In the genomic region with DNA sequence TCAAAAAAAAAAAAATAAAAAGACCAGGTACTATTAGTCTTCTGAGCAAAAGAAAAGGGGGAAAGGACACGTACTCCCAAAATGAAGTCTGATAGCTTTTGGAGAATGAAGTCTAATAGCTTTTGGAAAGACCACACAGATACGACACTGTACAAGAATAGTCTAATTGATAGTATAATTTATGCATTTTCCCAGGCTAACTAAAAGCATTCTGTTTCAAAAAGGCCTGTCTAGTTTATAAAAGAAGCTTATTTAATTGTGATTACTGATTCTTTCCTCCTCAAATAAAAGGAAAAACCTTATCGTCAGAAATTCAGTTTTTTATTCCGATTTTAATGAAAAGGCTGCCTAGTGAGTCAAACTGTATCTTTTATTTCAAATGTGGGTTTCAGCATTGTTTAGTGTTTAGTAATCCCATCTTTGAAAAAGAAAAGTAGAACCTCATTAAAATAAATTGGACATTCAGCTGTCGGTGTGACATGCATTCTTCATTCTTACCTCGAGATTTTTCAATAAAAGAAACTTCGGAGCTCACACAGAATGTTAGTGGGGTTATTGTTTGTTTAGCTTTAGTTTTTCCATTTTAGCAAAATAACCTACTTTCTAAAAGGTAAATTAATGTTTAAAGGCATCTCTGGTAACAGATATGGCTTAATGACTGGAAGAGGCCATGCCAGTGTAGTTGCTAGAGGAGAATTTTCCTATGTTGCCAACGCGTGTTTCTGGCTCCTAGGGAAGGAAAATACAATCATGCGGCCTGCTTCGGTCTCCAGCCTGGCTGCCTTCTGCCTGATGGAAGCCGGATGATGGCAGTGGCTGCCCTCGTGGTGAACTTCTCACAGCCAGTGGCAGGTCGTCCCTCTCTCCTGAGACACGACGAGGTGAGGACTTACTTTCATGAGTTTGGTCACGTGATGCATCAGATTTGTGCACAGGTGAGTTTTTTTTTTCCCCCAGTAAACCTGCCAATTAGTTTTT, we compare ENCODE assay signal across 22 cellular contexts.
DNase-seq lines count a peak whose midpoint lies in the region; TF ChIP-seq lines count a peak whose summit lies in the region.
"Had no signal": no experiment of that assay in that cellular context is flagged by ENCODE, and none has a peak within 500 bp of the region (broad histone marks: within the 10 kb centered on the region; RNA-seq: fewer than 3 reads in every experiment).

No MANE protein-coding gene starts in this region.

- H3K9me3 Mint-ChIP-seq in activated CD4-positive, alpha-beta memory T cell treated with anti-CD3 and anti-CD28 coated beads, Interleukin-2, amount 10 ng/mL, durations not matched to agents 7 days and 5 days = peaks cover 8% of the 10 kb centered on the region
- H3K9me3 Mint-ChIP-seq in neural progenitor cell = no peaks in the 10 kb centered on the region

- no peaks in the 10 kb centered on the region for H3K9me3 ChIP-seq in neural progenitor cell (ENCODE audit: low read depth)
- H3K9me3 ChIP-seq: sigmoid colon had no signal

- no peak overlapping the region for H3K27ac Mint-ChIP-seq in activated CD4-positive, alpha-beta memory T cell treated with anti-CD3 and anti-CD28 coated beads, Interleukin-2, amount 10 ng/mL, durations not matched to agents 7 days and 5 days
- H3K27ac Mint-ChIP-seq in neural progenitor cell = no peak overlapping the region
- H3K27ac Mint-ChIP-seq: activated B cell treated with CpG ODN at 0.5 μM for 24 hours had no signal

- no peaks in the 10 kb centered on the region for H3K27me3 Mint-ChIP-seq in activated CD4-positive, alpha-beta memory T cell treated with anti-CD3 and anti-CD28 coated beads, Interleukin-2, amount 10 ng/mL, durations not matched to agents 7 days and 5 days
- H3K27me3 Mint-ChIP-seq in neural progenitor cell (ENCODE audit: insufficient read depth, low read depth) = no peaks in the 10 kb centered on the region
- H3K27me3 Mint-ChIP-seq: activated B cell treated with CpG ODN at 0.5 μM for 24 hours; CD4-positive, CD25-positive, alpha-beta regulatory T cell; central memory CD8-positive, alpha-beta T cell had no signal

- H3K27ac ChIP-seq in cingulate gyrus (ENCODE audit: low read depth, low read length) = peak overlapping the region; percentile 76
- H3K27ac ChIP-seq in layer of hippocampus (ENCODE audit: low read depth, low read length) = peak overlapping the region; percentile 71
- H3K27ac ChIP-seq in substantia nigra (ENCODE audit: low read depth, low read length, poor library complexity, severe bottlenecking) = peak overlapping the region; percentile 68
- H3K27ac ChIP-seq in neural progenitor cell = no peak overlapping the region
- H3K27ac ChIP-seq: epithelial cell of prostate, KMS-11, parathyroid adenoma, sigmoid colon had no signal

- peak; percentile 8 for DNase-seq in LHCN-M2 (ENCODE audit: low read depth)
- DNase-seq in substantia nigra (lab: John Stamatoyannopoulos, UW) = peak in 42 of 49 donors; percentile 9 to 87 (median 52)
- no peak for DNase-seq in activated CD4-positive, alpha-beta memory T cell treated with anti-CD3 and anti-CD28 coated beads, Interleukin-2, amount 10 ng/mL, durations not matched to agents 7 days and 5 days
- DNase-seq in neural progenitor cell (ENCODE audit: low spot score) = no peak
- DNase-seq in NCI-H1092 (lab: John Stamatoyannopoulos, UW) = no peak
- DNase-seq: activated B cell treated with CpG ODN at 0.5 μM for 24 hours; activated CD4-positive, alpha-beta T cell treated with anti-CD3 and anti-CD28 coated beads, Interleukin-2, amount 50 U/mL, for 48 hours; activated gamma-delta T cell; CD4-positive, CD25-positive, alpha-beta regulatory T cell; DMS 273 treated with DMSO at 0.1 percent for 48 hours; HCEC 1CT; mammary epithelial cell; NCI-H2029; NCI-H226; sigmoid colon; T-helper 9 cell had no signal

- peaks cover 6% of the 10 kb centered on the region for H3K36me3 ChIP-seq in neural progenitor cell

- H3K4me1 ChIP-seq in neural progenitor cell = no peaks in the 10 kb centered on the region
- H3K4me1 ChIP-seq: parathyroid adenoma, sigmoid colon had no signal

- no peaks in the 10 kb centered on the region for H3K27me3 ChIP-seq in layer of hippocampus (ENCODE audit: control insufficient read depth, insufficient read depth, low read length)
- no peaks in the 10 kb centered on the region for H3K27me3 ChIP-seq in neural progenitor cell
- H3K27me3 ChIP-seq: sigmoid colon had no signal

- peaks cover 24% of the 10 kb centered on the region for H3K36me3 Mint-ChIP-seq in activated CD4-positive, alpha-beta memory T cell treated with anti-CD3 and anti-CD28 coated beads, Interleukin-2, amount 10 ng/mL, durations not matched to agents 7 days and 5 days (ENCODE audit: low read depth)
- H3K36me3 Mint-ChIP-seq in neural progenitor cell = peaks cover 15% of the 10 kb centered on the region

- TF ChIP-seq CTCF in neural progenitor cell (IDR thresholded peaks at IDR 0.05) = no peak

- H3K4me3 ChIP-seq in neural progenitor cell = no peak overlapping the region
- H3K4me3 ChIP-seq: sigmoid colon had no signal

- peaks cover 16% of the 10 kb centered on the region for H3K4me1 Mint-ChIP-seq in activated CD4-positive, alpha-beta memory T cell treated with anti-CD3 and anti-CD28 coated beads, Interleukin-2, amount 10 ng/mL, durations not matched to agents 7 days and 5 days
- H3K4me1 Mint-ChIP-seq in neural progenitor cell = peaks cover 5% of the 10 kb centered on the region

- H3K4me2 ChIP-seq in neural progenitor cell = no peak overlapping the region

- no peak overlapping the region for H3K9ac ChIP-seq in neural progenitor cell
- H3K9ac ChIP-seq: KMS-11, parathyroid adenoma had no signal

- H3F3A ChIP-seq in neural progenitor cell (ENCODE audit: low read depth) = no peaks in the 10 kb centered on the region

- CTCF ChIA-PET in activated CD4-positive, alpha-beta memory T cell treated with anti-CD3 and anti-CD28 coated beads, Interleukin-2, amount 10 ng/mL, durations not matched to agents 7 days and 5 days (lab: Charles Lee) = interaction anchor here (0.6 kb wide), 1 partner anchor 320 kb away, joined by 4 read pairs; no protein-coding TSS in a partner anchor

- H2AFZ ChIP-seq in neural progenitor cell (replicated peaks) = no peak overlapping the region
- H2AFZ ChIP-seq: parathyroid adenoma had no signal

- H4K20me1 ChIP-seq in neural progenitor cell (ENCODE audit: low read depth) = no peaks in the 10 kb centered on the region

- no peak overlapping the region for H3K4me3 Mint-ChIP-seq in activated CD4-positive, alpha-beta memory T cell treated with anti-CD3 and anti-CD28 coated beads, Interleukin-2, amount 10 ng/mL, durations not matched to agents 7 days and 5 days
- no peak overlapping the region for H3K4me3 Mint-ChIP-seq in neural progenitor cell
- H3K4me3 Mint-ChIP-seq: activated B cell treated with CpG ODN at 0.5 μM for 24 hours; CD4-positive, CD25-positive, alpha-beta regulatory T cell; central memory CD8-positive, alpha-beta T cell had no signal

- POLR2A ChIA-PET in activated CD4-positive, alpha-beta memory T cell treated with anti-CD3 and anti-CD28 coated beads, Interleukin-2, amount 10 ng/mL, durations not matched to agents 7 days and 5 days (lab: Charles Lee) = interaction anchor here (1.6 kb wide), 1 partner anchor 13 kb away, joined by 3 read pairs; no protein-coding TSS in a partner anchor

- no peaks in the 10 kb centered on the region for H3K79me2 ChIP-seq in neural progenitor cell (ENCODE audit: low read depth)
- H3K79me2 ChIP-seq: parathyroid adenoma had no signal

Comparison
In these comparisons a context has a peak if more than half of its experiments do, and no peak if none do; other contexts are left out.
1. DNase-seq: peak in LHCN-M2 (single experiment) and substantia nigra (42 of 49); none in activated CD4-positive, alpha-beta memory T cell treated with anti-CD3 and anti-CD28 coated beads, Interleukin-2, amount 10 ng/mL, durations not matched to agents 7 days and 5 days (single experiment), neural progenitor cell (single experiment) and NCI-H1092 (single experiment).